9 cellular contexts compared by ENCODE assay signal in genomic region chr5:139137703-139138102, GRCh38.
DNase-seq lines count a peak whose midpoint lies in the region; ATAC-seq and TF ChIP-seq lines count a peak whose summit lies in the region.
"Had no signal": no experiment of that assay in that cellular context is flagged by ENCODE, and none has a peak within 500 bp of the region (broad histone marks: within the 10 kb centered on the region; RNA-seq: fewer than 3 reads in every experiment).

No MANE protein-coding gene starts in this region.

- H3K4me3 Mint-ChIP-seq in activated T-helper 2 cell treated with anti-CD3 and anti-CD28 coated beads, Interferon-gamma antibody, Interleukin-2, Interleukin-4, amounts not matched to agents 10 μg/mL and 5 μg/mL and 100 μg/mL, durations not matched to agents 14 hours and 24 hours and 36 hours (ENCODE audit: low read depth): no peak overlapping the region
- H3K4me3 Mint-ChIP-seq: activated naive CD8-positive, alpha-beta T cell treated with anti-CD3 and anti-CD28 coated beads, Interleukin-2, amount 10 ng/mL, durations not matched to agents 7 days and 5 days had no signal

- 68% methylated on average over 4 of the region's 4 CpGs for WGBS in liver

- no peaks in the 10 kb centered on the region for H3K27me3 Mint-ChIP-seq in activated T-helper 2 cell treated with anti-CD3 and anti-CD28 coated beads, Interferon-gamma antibody, Interleukin-2, Interleukin-4, amounts not matched to agents 10 μg/mL and 5 μg/mL and 100 μg/mL, durations not matched to agents 14 hours and 24 hours and 36 hours (ENCODE audit: low read depth)
- H3K27me3 Mint-ChIP-seq: activated naive CD8-positive, alpha-beta T cell treated with anti-CD3 and anti-CD28 coated beads, Interleukin-2, amount 10 ng/mL, durations not matched to agents 7 days and 5 days had no signal

- H3K4me2 ChIP-seq in DND-41 (ENCODE audit: insufficient read depth, low read length): no peak overlapping the region

- H3K27me3 ChIP-seq in DND-41 (ENCODE audit: insufficient read depth, low read length, poor library complexity) (no peaks in the 10 kb centered on the region), MG63 (no peaks in the 10 kb centered on the region), liver (ENCODE audit: control insufficient read depth in 4 of 4, insufficient read depth in 4 of 4, low read length in 3 of 4) (no peaks in the 10 kb centered on the region)

- H3K79me2 ChIP-seq in DND-41 (ENCODE audit: insufficient read depth, low read length): peaks cover 20% of the 10 kb centered on the region

- peaks cover 12% of the 10 kb centered on the region for H3K4me1 Mint-ChIP-seq in activated T-helper 2 cell treated with anti-CD3 and anti-CD28 coated beads, Interferon-gamma antibody, Interleukin-2, Interleukin-4, amounts not matched to agents 10 μg/mL and 5 μg/mL and 100 μg/mL, durations not matched to agents 14 hours and 24 hours and 36 hours (ENCODE audit: low read depth)
- H3K4me1 Mint-ChIP-seq: activated naive CD8-positive, alpha-beta T cell treated with anti-CD3 and anti-CD28 coated beads, Interleukin-2, amount 10 ng/mL, durations not matched to agents 7 days and 5 days had no signal

- H3K9me3 ChIP-seq in DND-41 (ENCODE audit: insufficient read depth, low read length, severe bottlenecking) (no peaks in the 10 kb centered on the region), MG63 (no peaks in the 10 kb centered on the region), liver (ENCODE audit: control insufficient read depth in 4 of 4, low read length in 3 of 4) (no peaks in the 10 kb centered on the region)

- H2AFZ ChIP-seq in DND-41 (ENCODE audit: low read depth, low read length): no peak overlapping the region

- DNase-seq in DND-41 (no peak), MG63 (peak; percentile 43), astrocyte of the spinal cord (ENCODE audit: low read depth, low spot score) (peak; percentile 32), NK-92 (lab: John Stamatoyannopoulos, UW; ENCODE audit: unreplicated experiment) (no peak), AG20443 (ENCODE audit: low spot score) (no peak)
- DNase-seq in activated T-helper 2 cell treated with anti-CD3 and anti-CD28 coated beads, Interferon-gamma antibody, Interleukin-2, Interleukin-4, amounts not matched to agents 10 μg/mL and 5 μg/mL and 100 μg/mL, durations not matched to agents 14 hours and 24 hours and 36 hours (ENCODE audit: low spot score): no peak
- DNase-seq: activated naive CD8-positive, alpha-beta T cell treated with anti-CD3 and anti-CD28 coated beads, Interleukin-2, amount 10 ng/mL, durations not matched to agents 7 days and 5 days had no signal

- peak overlapping the region; percentile 34 for H3K27ac ChIP-seq in DND-41 (ENCODE audit: low read length)
- no peak overlapping the region for H3K27ac ChIP-seq in liver (ENCODE audit: low read depth in 1 of 2, low read length in 2 of 2)

- H3K9ac ChIP-seq in DND-41 (ENCODE audit: low read depth, low read length) (no peak overlapping the region), liver (ENCODE audit: low read depth in 1 of 2, low read length in 2 of 2) (no peak overlapping the region)

- ATAC-seq in DND-41 (ENCODE audit: insufficient read depth, low read depth) (no peak), GM18511 (IDR thresholded peaks at IDR 0.05; ENCODE audit: unreplicated experiment) (no peak)

- peak; percentile 26 to 75 for TF ChIP-seq RAD21 in liver (IDR thresholded peaks at IDR 0.05)

- H3K36me3 ChIP-seq in DND-41 (ENCODE audit: insufficient read depth, low read length) (no peaks in the 10 kb centered on the region), MG63 (no peaks in the 10 kb centered on the region; the same call in 1 of the 2 replicates), liver (ENCODE audit: control insufficient read depth in 4 of 4, insufficient read depth in 3 of 4, low read depth in 1 of 4, low read length in 3 of 4) (no peaks in the 10 kb centered on the region)

- no peaks in the 10 kb centered on the region for H3K9me3 Mint-ChIP-seq in activated T-helper 2 cell treated with anti-CD3 and anti-CD28 coated beads, Interferon-gamma antibody, Interleukin-2, Interleukin-4, amounts not matched to agents 10 μg/mL and 5 μg/mL and 100 μg/mL, durations not matched to agents 14 hours and 24 hours and 36 hours
- H3K9me3 Mint-ChIP-seq: activated naive CD8-positive, alpha-beta T cell treated with anti-CD3 and anti-CD28 coated beads, Interleukin-2, amount 10 ng/mL, durations not matched to agents 7 days and 5 days had no signal

- H3K36me3 Mint-ChIP-seq in activated T-helper 2 cell treated with anti-CD3 and anti-CD28 coated beads, Interferon-gamma antibody, Interleukin-2, Interleukin-4, amounts not matched to agents 10 μg/mL and 5 μg/mL and 100 μg/mL, durations not matched to agents 14 hours and 24 hours and 36 hours (ENCODE audit: low read depth): no peaks in the 10 kb centered on the region
- H3K36me3 Mint-ChIP-seq: activated naive CD8-positive, alpha-beta T cell treated with anti-CD3 and anti-CD28 coated beads, Interleukin-2, amount 10 ng/mL, durations not matched to agents 7 days and 5 days had no signal

- intact Hi-C loops in activated T-helper 2 cell treated with anti-CD3 and anti-CD28 coated beads, Interferon-gamma antibody, Interleukin-2, Interleukin-4, amounts not matched to agents 10 μg/mL and 5 μg/mL and 100 μg/mL, durations not matched to agents 14 hours and 24 hours and 36 hours (cut with micrococcal nuclease): no loop called here

- peaks cover 19% of the 10 kb centered on the region; the same call in 1 of the 2 replicates for H4K20me1 ChIP-seq in DND-41 (ENCODE audit: insufficient read depth, low read length)

- no peaks in the 10 kb centered on the region for H3K4me1 ChIP-seq in DND-41 (ENCODE audit: insufficient read depth, low read length)
- peaks cover 5 to 33% (median 15%) of the 10 kb centered on the region in 4 donors for H3K4me1 ChIP-seq in liver (ENCODE audit: control insufficient read depth in 4 of 4, insufficient read depth in 4 of 4, low read length in 3 of 4)

- H3K4me3 ChIP-seq in DND-41 (ENCODE audit: low read depth in 1 of 2, low read length in 2 of 2) (no peak overlapping the region), MG63 (no peak overlapping the region), astrocyte of the spinal cord (ENCODE audit: low read depth, low read length) (no peak overlapping the region), liver (ENCODE audit: low read depth in 1 of 3, low read length in 3 of 3) (no peak overlapping the region)

- no peak overlapping the region for H3K27ac Mint-ChIP-seq in activated T-helper 2 cell treated with anti-CD3 and anti-CD28 coated beads, Interferon-gamma antibody, Interleukin-2, Interleukin-4, amounts not matched to agents 10 μg/mL and 5 μg/mL and 100 μg/mL, durations not matched to agents 14 hours and 24 hours and 36 hours
- H3K27ac Mint-ChIP-seq: activated naive CD8-positive, alpha-beta T cell treated with anti-CD3 and anti-CD28 coated beads, Interleukin-2, amount 10 ng/mL, durations not matched to agents 7 days and 5 days had no signal

- in situ Hi-C loops in astrocyte of the spinal cord (cut with HindIII; ENCODE audit: low sequenced_read_pairs): no loop called here

- TF ChIP-seq CTCF in DND-41 (IDR thresholded peaks at IDR 0.05; ENCODE audit: borderline replicate concordance, extremely low read depth, low read length, poor library complexity, severe bottlenecking): peak; percentile 39
- TF ChIP-seq CTCF in astrocyte of the spinal cord (IDR thresholded peaks at IDR 0.05; ENCODE audit: low read depth, low read length): peak; percentile 37
- TF ChIP-seq CTCF in liver (IDR thresholded peaks at IDR 0.05; ENCODE audit: low read depth, low read length, missing input control): peak; percentile 22

TF ChIP-seq in liver, 16 proteins besides CTCF, POLR2A, EP300 and RAD21 (continues in another document):
- TF ChIP-seq ZBTB33 (IDR thresholded peaks at IDR 0.05) (no peak), SP1 (IDR thresholded peaks at IDR 0.05) (no peak), MAX (IDR thresholded peaks at IDR 0.05) (no peak), GABPA (IDR thresholded peaks at IDR 0.05 in 1 of 2, conservative IDR thresholded peaks at IDR 0.05 in 1 of 2) (no peak), ATF3 (IDR thresholded peaks at IDR 0.05) (no peak), EGR1 (IDR thresholded peaks at IDR 0.05; ENCODE audit: low read depth in 2 of 2) (no peak), FOXA2 (IDR thresholded peaks at IDR 0.05) (no peak), YY1 (IDR thresholded peaks at IDR 0.05) (no peak), TAF1 (conservative IDR thresholded peaks at IDR 0.05) (no peak), HNF4G (IDR thresholded peaks at IDR 0.05) (no peak)

Comparison
In these comparisons a context has a peak if more than half of its experiments do, and no peak if none do; other contexts are left out.
1. DNase-seq: peak in MG63 (single experiment) and astrocyte of the spinal cord (single experiment); none in DND-41 (single experiment), NK-92 (single experiment), activated T-helper 2 cell treated with anti-CD3 and anti-CD28 coated beads, Interferon-gamma antibody, Interleukin-2, Interleukin-4, amounts not matched to agents 10 μg/mL and 5 μg/mL and 100 μg/mL, durations not matched to agents 14 hours and 24 hours and 36 hours (single experiment) and AG20443 (single experiment).
2. Peak in every context shown above with its lines, with median percentiles within 50 percentile points of each other: CTCF ChIP-seq.